Comparison of ENCODE assay signal across 8 cellular contexts in genomic region chr1:26692793-26693490, GRCh38. TPM values are rescaled to one million over a fixed set of nuclear protein-coding genes. Genes with fewer than 3 reads are reported as not detected.
A peak's percentile ranks its signal among the peaks of the same experiment; 100 is the strongest.
DNase-seq lines count a peak whose midpoint lies in the region; ATAC-seq and TF ChIP-seq lines count a peak whose summit lies in the region.

No MANE protein-coding gene starts in this region.

- TF ChIP-seq CTCF in CD14-positive monocyte (IDR thresholded peaks at IDR 0.05): no peak
- no peak for TF ChIP-seq CTCF in MM.1S (IDR thresholded peaks at IDR 0.05; ENCODE audit: low read length)
- TF ChIP-seq CTCF in fibroblast of villous mesenchyme (IDR thresholded peaks at IDR 0.05; ENCODE audit: insufficient read depth, low read depth, low read length): no peak
- no peak for TF ChIP-seq CTCF in nephron (IDR thresholded peaks at IDR 0.05; ENCODE audit: unreplicated experiment in 3 of 3)

- H3K27ac Mint-ChIP-seq in CD14-positive monocyte (peak overlapping the region; percentile 92 to 99 (median 98)), nephron (peak overlapping the region; percentile 99 to 100 (median 100))

- H3K9me3 Mint-ChIP-seq in CD14-positive monocyte: peaks cover 0 to 2% (median 0%) of the 10 kb centered on the region in 7 donors
- H3K9me3 Mint-ChIP-seq in nephron: no peaks in the 10 kb centered on the region

- no peaks in the 10 kb centered on the region for H3K27me3 ChIP-seq in MM.1S (replicated peaks; ENCODE audit: insufficient read depth, low read length)

- H3K9me3 ChIP-seq in MM.1S (replicated peaks; ENCODE audit: insufficient read depth, low read length): no peaks in the 10 kb centered on the region

- peaks cover 23% of the 10 kb centered on the region for H3K4me1 ChIP-seq in MM.1S (ENCODE audit: low read length)

- H3F3A ChIP-seq in MM.1S (ENCODE audit: insufficient read depth, low read length): peaks cover 40% of the 10 kb centered on the region

- DNase-seq in CD14-positive monocyte (ENCODE audit: low spot score) (peak; percentile 86), MM.1S (peak; percentile 98), SIG-M5 (lab: John Stamatoyannopoulos, UW) (peak; percentile 88), activated gamma-delta T cell treated with Interleukin-2 at 50 U/mL for 16 hours (peak; percentile 83), fibroblast of villous mesenchyme (ENCODE audit: low read depth) (peak; percentile 99)
- DNase-seq in stimulated activated naive CD4-positive, alpha-beta T cell treated with Interleukin-2 at 50 U/mL for 16 hours (lab: John Stamatoyannopoulos, UW): peak; percentile 86

- no peaks in the 10 kb centered on the region for H3K9me2 ChIP-seq in MM.1S (replicated peaks; ENCODE audit: insufficient read depth, low read length)

- peak; percentile 34 for ATAC-seq in GM21515 (IDR thresholded peaks at IDR 0.05; ENCODE audit: unreplicated experiment)

- peak overlapping the region; percentile 18 for H2AFZ ChIP-seq in MM.1S (ENCODE audit: low read length)

- H3K4me3 ChIP-seq in MM.1S (ENCODE audit: low read length): peak overlapping the region; percentile 75
- peak overlapping the region; percentile 71 for H3K4me3 ChIP-seq in fibroblast of villous mesenchyme (ENCODE audit: low read depth, low read length)

- H3K27me3 Mint-ChIP-seq in CD14-positive monocyte (ENCODE audit: low read depth in 3 of 3): no peaks in the 10 kb centered on the region
- H3K27me3 Mint-ChIP-seq in nephron (ENCODE audit: low read depth): no peaks in the 10 kb centered on the region

- H3K36me3 Mint-ChIP-seq in CD14-positive monocyte (no peaks in the 10 kb centered on the region), nephron (ENCODE audit: low read depth) (no peaks in the 10 kb centered on the region)

- peak overlapping the region; percentile 92 to 97 for H3K4me3 Mint-ChIP-seq in CD14-positive monocyte
- H3K4me3 Mint-ChIP-seq in nephron: peak overlapping the region; percentile 83 to 93 (median 88)

- peak overlapping the region; percentile 89 for H3K4me2 ChIP-seq in MM.1S (ENCODE audit: low read depth, low read length)

- H4K20me1 ChIP-seq in MM.1S (ENCODE audit: insufficient read depth, low read length): no peaks in the 10 kb centered on the region

- H3K36me3 ChIP-seq in MM.1S (replicated peaks; ENCODE audit: insufficient read depth, low read length): no peaks in the 10 kb centered on the region

- H3K27ac ChIP-seq in MM.1S (ENCODE audit: low read length): peak overlapping the region; percentile 91

- H3K79me2 ChIP-seq in MM.1S (ENCODE audit: low read length): peaks cover 36% of the 10 kb centered on the region

- intact Hi-C loops in CD14-positive monocyte (cut with micrococcal nuclease): loop anchor here in 1 of 2 donors (2.0 to 5.0 kb wide), 2 partner anchors 91 to 94 kb away; partner anchors contain the start of gene PIGV

- H3K9ac ChIP-seq in MM.1S (ENCODE audit: low read length): peak overlapping the region; percentile 82

- H3K4me1 Mint-ChIP-seq in CD14-positive monocyte (peaks cover 50% of the 10 kb centered on the region), nephron (peaks cover 41% of the 10 kb centered on the region)

RNA-seq across cellular contexts. Expression of gene ARID1A, which starts 2.9 kb away (rescaled TPM):
- polyA plus RNA-seq in CD14-positive monocyte: 1 to 10 TPM; 6.6 to 9.5 TPM
- 24.8 and 31.1 TPM in 2 replicates for total RNA-seq in fibroblast of villous mesenchyme

Comparison
In these comparisons a context has a peak if more than half of its experiments do, and no peak if none do; other contexts are left out.
1. Peak in every context shown above with its lines: DNase-seq, ATAC-seq, H3K4me3 ChIP-seq and H3K27ac ChIP-seq.